8 cellular contexts compared by ENCODE assay signal in the genomic region with DNA sequence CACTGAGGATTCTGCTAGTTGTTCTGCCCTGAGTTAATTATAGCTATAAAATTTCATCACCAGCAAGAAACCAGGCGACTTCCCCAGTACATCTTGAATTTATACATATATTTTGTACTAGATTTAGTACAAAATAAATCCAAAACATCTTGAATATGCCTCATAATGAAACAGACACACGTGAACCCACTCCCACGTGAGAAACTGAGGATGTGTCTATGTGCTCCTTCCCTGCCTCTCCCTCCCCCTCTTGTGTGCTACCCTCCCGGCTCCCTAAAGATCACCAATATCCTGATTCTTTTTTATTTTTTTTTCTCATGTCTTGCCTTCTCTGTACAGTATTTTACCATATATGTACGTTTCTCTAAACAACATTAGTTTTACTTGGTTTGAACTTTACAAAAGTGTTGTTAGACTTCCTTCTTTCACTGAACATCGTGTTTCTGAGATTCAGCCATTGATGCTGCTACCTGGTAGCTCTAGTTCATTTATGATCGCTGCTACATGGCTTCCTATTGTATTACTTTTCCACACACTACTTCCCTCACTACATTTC.
DNase-seq lines count a peak whose midpoint lies in the region; ATAC-seq and TF ChIP-seq lines count a peak whose summit lies in the region.

No MANE protein-coding gene starts in this region.

- H4K20me1 ChIP-seq in DOHH2 (ENCODE audit: control insufficient read depth, insufficient read depth, low read depth, low read length): no peaks in the 10 kb centered on the region

- H3K9me2 ChIP-seq in DOHH2 (replicated peaks; ENCODE audit: control insufficient read depth, low read length): no peaks in the 10 kb centered on the region

- peaks cover 47% of the 10 kb centered on the region for H3K79me2 ChIP-seq in DOHH2 (ENCODE audit: control insufficient read depth, low read length)

- no peak for TF ChIP-seq CTCF in DOHH2 (IDR thresholded peaks at IDR 0.05; ENCODE audit: low read depth, low read length, poor library complexity, severe bottlenecking)
- TF ChIP-seq CTCF in astrocyte of the spinal cord (IDR thresholded peaks at IDR 0.05; ENCODE audit: low read depth, low read length): no peak

- peaks cover 5% of the 10 kb centered on the region; the same call in 1 of the 2 replicates for H3F3A ChIP-seq in DOHH2 (ENCODE audit: control insufficient read depth, insufficient read depth)

- H3K27me3 ChIP-seq in DOHH2 (ENCODE audit: control insufficient read depth, low read length): peaks cover 2% of the 10 kb centered on the region; the same call in 1 of the 2 replicates
- no peaks in the 10 kb centered on the region for H3K27me3 ChIP-seq in mucosa of stomach (ENCODE audit: control insufficient read depth, insufficient read depth, low read length)

- H3K4me1 ChIP-seq in DOHH2 (ENCODE audit: control insufficient read depth, low read length): peaks cover 38% of the 10 kb centered on the region
- peaks cover 14% of the 10 kb centered on the region for H3K4me1 ChIP-seq in mucosa of stomach (ENCODE audit: control insufficient read depth, insufficient read depth, low read length)

- ATAC-seq in HG03460 (IDR thresholded peaks at IDR 0.05; ENCODE audit: unreplicated experiment): no peak

- peak overlapping the region; percentile 75 for H3K9ac ChIP-seq in mucosa of stomach (ENCODE audit: low read length)

- in situ Hi-C loops in astrocyte of the spinal cord (cut with HindIII; ENCODE audit: low sequenced_read_pairs): no loop called here

- H3K9me3 ChIP-seq in DOHH2 (ENCODE audit: control insufficient read depth, insufficient read depth, low read length) (no peaks in the 10 kb centered on the region), mucosa of stomach (ENCODE audit: control insufficient read depth, low read length) (no peaks in the 10 kb centered on the region)

- H3K4me2 ChIP-seq in DOHH2 (ENCODE audit: low read length): peak overlapping the region; percentile 92

- DNase-seq in MV-4-11 (lab: John Stamatoyannopoulos, UW) (peak; percentile 20), astrocyte of the spinal cord (ENCODE audit: low read depth, low spot score) (no peak), UCSD-AML1 (lab: John Stamatoyannopoulos, UW; ENCODE audit: unreplicated experiment) (no peak), C1 segment of cervical spinal cord (lab: John Stamatoyannopoulos, UW) (no peak)
- no peak for DNase-seq in activated CD4-positive, CD25-positive, alpha-beta regulatory T cell treated with anti-CD3 and anti-CD28 coated beads, Interleukin-2, amount 50 U/mL, for 72 hours

- H3K27ac ChIP-seq in DOHH2 (ENCODE audit: low read depth, low read length): peak overlapping the region; percentile 75

- peak overlapping the region; percentile 93 for H3K4me3 ChIP-seq in DOHH2 (ENCODE audit: low read length)
- H3K4me3 ChIP-seq in astrocyte of the spinal cord (ENCODE audit: low read depth, low read length): peak overlapping the region; percentile 97
- peak overlapping the region; percentile 66 for H3K4me3 ChIP-seq in mucosa of stomach (ENCODE audit: low read length)

- no peaks in the 10 kb centered on the region for H3K36me3 ChIP-seq in DOHH2 (ENCODE audit: control insufficient read depth, low read length)
- no peaks in the 10 kb centered on the region for H3K36me3 ChIP-seq in mucosa of stomach (ENCODE audit: control insufficient read depth, insufficient read depth, low read length)
